Comparison of ENCODE assay signal across 20 cellular contexts in genomic region chr9:28301281-28301680, GRCh38.
DNase-seq lines count a peak whose midpoint lies in the region; ATAC-seq, FAIRE-seq and TF ChIP-seq lines count a peak whose summit lies in the region.
"Had no signal": no experiment of that assay in that cellular context is flagged by ENCODE, and none has a peak within 500 bp of the region (broad histone marks: within the 10 kb centered on the region; RNA-seq: fewer than 3 reads in every experiment).

No MANE protein-coding gene starts in this region.

- TF ChIP-seq EP300 in stomach (IDR thresholded peaks at IDR 0.05) = no peak

- ATAC-seq in aorta (ENCODE audit: low FRiP score) = no peak
- ATAC-seq: GM23338, SK-N-SH treated with all-trans-retinoic acid at 6 μM for 48 hours had no signal

- no peak for FAIRE-seq in bronchial epithelial cell (lab: Jason Lieb, UNC)

- TF ChIP-seq POLR2A in stomach (IDR thresholded peaks at IDR 0.05) = no peak

- H3K27ac ChIP-seq in stomach (no peak overlapping the region), aorta (ENCODE audit: low read depth in 1 of 2, low read length in 2 of 2) (no peak overlapping the region)

- H3K9me3 ChIP-seq in stomach (no peaks in the 10 kb centered on the region), aorta (ENCODE audit: control insufficient read depth, low read length) (no peaks in the 10 kb centered on the region)
- H3K9me3 ChIP-seq: HAP-1 had no signal

- in situ Hi-C loops in ACHN (cut with HindIII; ENCODE audit: low pct_ligation_motif_present, low pct_unique_long_range_greater_than_20kb, low sequenced_read_pairs) = no loop called here

- H3K4me1 ChIP-seq in stomach (no peaks in the 10 kb centered on the region), aorta (ENCODE audit: control insufficient read depth in 1 of 2, insufficient read depth in 2 of 2, low read length in 2 of 2) (no peaks in the 10 kb centered on the region)
- H3K4me1 ChIP-seq: HAP-1 had no signal

- no peak for TF ChIP-seq CTCF in bronchial epithelial cell (IDR thresholded peaks at IDR 0.05; ENCODE audit: insufficient read depth, low read length, severe bottlenecking)
- TF ChIP-seq CTCF in stomach (IDR thresholded peaks at IDR 0.05) = no peak

- H3K4me3 ChIP-seq in bronchial epithelial cell (ENCODE audit: low read depth, low read length) (no peak overlapping the region), stomach (no peak overlapping the region), aorta (ENCODE audit: low read length in 2 of 2) (no peak overlapping the region)
- H3K4me3 ChIP-seq: GM23338, HAP-1 had no signal

- intact Hi-C loops in stomach (cut with DNase I; ENCODE audit: low total_unique reads) (no loop called here), aorta (cut with DNase I) (loop anchor here in 1 of 2 donors (10.0 kb wide), 1 partner anchor 64 kb away; no protein-coding TSS in a partner anchor)

- H3K27me3 ChIP-seq in bronchial epithelial cell (ENCODE audit: control insufficient read depth, insufficient read depth, low read length) = no peaks in the 10 kb centered on the region
- H3K27me3 ChIP-seq in stomach = no peaks in the 10 kb centered on the region
- H3K27me3 ChIP-seq in aorta (ENCODE audit: control insufficient read depth in 1 of 2, insufficient read depth in 2 of 2, low read length in 1 of 2) = no peaks in the 10 kb centered on the region

- H3K36me3 ChIP-seq in bronchial epithelial cell (ENCODE audit: control insufficient read depth, insufficient read depth, low read length) (no peaks in the 10 kb centered on the region), stomach (no peaks in the 10 kb centered on the region), aorta (ENCODE audit: control insufficient read depth in 1 of 2, insufficient read depth in 2 of 2, low read length in 1 of 2) (no peaks in the 10 kb centered on the region)
- H3K36me3 ChIP-seq: HAP-1 had no signal

- DNase-seq in ACHN (peak; percentile 32), M059J (ENCODE audit: low read depth) (peak; percentile 8), bronchial epithelial cell (ENCODE audit: low read depth) (peak; percentile 58), kidney glomerular epithelial cell (lab: John Stamatoyannopoulos, UW) (peak; percentile 34), stomach (no peak), aorta (no peak), RKO (ENCODE audit: low spot score) (no peak), LoVo (ENCODE audit: low spot score) (no peak)
- DNase-seq: DMS79; MM.1S; NCI-H1092 treated with DMSO at 0.1 percent for 48 hours; NCI-H1436 treated with DMSO at 0.1 percent for 48 hours; NCI-H2029; NCI-H2227 treated with DMSO at 0.1 percent for 48 hours; NCI-H510A treated with DMSO at 0.1 percent for 48 hours; NCI-H748 treated with DMSO at 0.1 percent for 48 hours; NK-92 treated with Interleukin-12 subunit alpha and Interleukin-12 subunit beta, amount 100 ng/mL, for 24 hours had no signal

Comparison
In these comparisons a context has a peak if more than half of its experiments do, and no peak if none do; other contexts are left out.
1. DNase-seq: peak in ACHN (single experiment), M059J (single experiment), bronchial epithelial cell (single experiment) and kidney glomerular epithelial cell (single experiment); none in stomach (single experiment), aorta (0 of 2), RKO (single experiment) and LoVo (single experiment).